24 cellular contexts compared by ENCODE assay signal in genomic region chr3:126891141-126891540, GRCh38.
"Had no signal": no experiment of that assay in that cellular context is flagged by ENCODE, and none has a peak within 500 bp of the region (broad histone marks: within the 10 kb centered on the region; RNA-seq: fewer than 3 reads in every experiment).

No MANE protein-coding gene starts in this region.

- H3K4me1 Mint-ChIP-seq: activated naive CD8-positive, alpha-beta T cell treated with anti-CD3 and anti-CD28 coated beads, Interleukin-2, amount 50 U/mL, for 24 hours had no signal

- ATAC-seq: activated CD4-positive, CD25-positive, alpha-beta regulatory T cell treated with anti-CD3 and anti-CD28 coated beads, Interleukin-2, amount 50 U/mL, for 24 hours; activated naive CD8-positive, alpha-beta T cell treated with anti-CD3 and anti-CD28 coated beads, Interleukin-2, amount 50 U/mL, for 24 hours; left cardiac atrium; left ventricle myocardium superior; naive thymus-derived CD4-positive, alpha-beta T cell; right cardiac atrium had no signal

- H3K27me3 ChIP-seq: colonic mucosa, hepatocyte, spleen, tibial nerve had no signal

- H3K4me1 ChIP-seq: colonic mucosa had no signal

- H3K36me3 ChIP-seq: colonic mucosa had no signal

- H3K4me3 ChIP-seq: colonic mucosa, hepatocyte, spleen, tibial nerve had no signal

- H3K27ac Mint-ChIP-seq: activated naive CD8-positive, alpha-beta T cell treated with anti-CD3 and anti-CD28 coated beads, Interleukin-2, amount 50 U/mL, for 24 hours; activated T-helper 1 cell treated with anti-CD3 and anti-CD28 coated beads, Interleukin-12 subunit alpha, Interleukin-12 subunit beta, Interleukin-2, Interleukin-4 antibody, amounts not matched to agents 30 ng/mL and 10 ng/mL and 1 ng/mL, durations not matched to agents 14 hours and 24 hours and 36 hours; naive thymus-derived CD4-positive, alpha-beta T cell; T-helper 2 cell treated with Interferon-gamma antibody and Interleukin-4, amounts not matched to agents 5 μg/mL and 100 μg/mL, for 36 hours had no signal

- H3K27me3 Mint-ChIP-seq: activated naive CD8-positive, alpha-beta T cell treated with anti-CD3 and anti-CD28 coated beads, Interleukin-2, amount 50 U/mL, for 24 hours had no signal

- H3K9me3 ChIP-seq: colonic mucosa, spleen, tibial nerve had no signal

- H3K27ac ChIP-seq: colonic mucosa, hepatocyte, spleen, tibial nerve had no signal

- H3K9me3 Mint-ChIP-seq: activated naive CD8-positive, alpha-beta T cell treated with anti-CD3 and anti-CD28 coated beads, Interleukin-2, amount 50 U/mL, for 24 hours; activated T-helper 1 cell treated with anti-CD3 and anti-CD28 coated beads, Interleukin-12 subunit alpha, Interleukin-12 subunit beta, Interleukin-2, Interleukin-4 antibody, amounts not matched to agents 30 ng/mL and 10 ng/mL and 1 ng/mL, durations not matched to agents 14 hours and 24 hours and 36 hours; naive thymus-derived CD4-positive, alpha-beta T cell; T-helper 2 cell treated with Interferon-gamma antibody and Interleukin-4, amounts not matched to agents 5 μg/mL and 100 μg/mL, for 36 hours had no signal

- H3K4me2 ChIP-seq: hepatocyte had no signal

- H2AFZ ChIP-seq: hepatocyte had no signal

- H3K4me3 Mint-ChIP-seq: activated naive CD8-positive, alpha-beta T cell treated with anti-CD3 and anti-CD28 coated beads, Interleukin-2, amount 50 U/mL, for 24 hours; activated T-helper 1 cell treated with anti-CD3 and anti-CD28 coated beads, Interleukin-12 subunit alpha, Interleukin-12 subunit beta, Interleukin-2, Interleukin-4 antibody, amounts not matched to agents 30 ng/mL and 10 ng/mL and 1 ng/mL, durations not matched to agents 14 hours and 24 hours and 36 hours; naive thymus-derived CD4-positive, alpha-beta T cell; T-helper 2 cell treated with Interferon-gamma antibody and Interleukin-4, amounts not matched to agents 5 μg/mL and 100 μg/mL, for 36 hours had no signal

- DNase-seq: activated CD4-positive, alpha-beta T cell treated with anti-CD3 and anti-CD28 coated beads for 48 hours; activated CD4-positive, alpha-beta T cell treated with anti-CD3 and anti-CD28 coated beads, Interleukin-2, amount 50 U/mL, for 48 hours; activated CD8-positive, alpha-beta memory T cell treated with anti-CD3 and anti-CD28 coated beads, Interleukin-2, amount 50 U/mL, for 4 hours; activated gamma-delta T cell; activated naive CD4-positive, alpha-beta T cell treated with anti-CD3 and anti-CD28 coated beads, Interleukin-2, amount 50 U/mL, for 16 hours; activated naive CD8-positive, alpha-beta T cell treated with anti-CD3 and anti-CD28 coated beads, Interleukin-2, amount 50 U/mL, for 24 hours; activated T-cell treated with anti-CD3 and anti-CD28 coated beads, Interleukin-2, amount 50 U/mL, for 1 hour; cerebellar nuclear complex; colonic mucosa; effector CD8-positive, alpha-beta T cell; glutamatergic neuron; left cardiac atrium; left ventricle myocardium superior; naive thymus-derived CD4-positive, alpha-beta T cell; occipital lobe; right cardiac atrium; spleen; stimulated activated CD4-positive, alpha-beta T cell treated with anti-CD3 and anti-CD28 coated beads, Interleukin-2, amount 100 ng/mL, for 48 hours; stimulated activated naive CD4-positive, alpha-beta T cell treated with Interleukin-2 at 50 U/mL for 16 hours had no signal
